ENCODE assay signal across 1 cellular context in genomic region chr16:50769-51591, GRCh38.
TF ChIP-seq lines count a peak whose summit lies in the region.

No MANE protein-coding gene starts in this region.

TF ChIP-seq in HEK293, 187 proteins besides CTCF, POLR2A, EP300 and RAD21 (continued from another document):
- TF ChIP-seq, protein P1, sequence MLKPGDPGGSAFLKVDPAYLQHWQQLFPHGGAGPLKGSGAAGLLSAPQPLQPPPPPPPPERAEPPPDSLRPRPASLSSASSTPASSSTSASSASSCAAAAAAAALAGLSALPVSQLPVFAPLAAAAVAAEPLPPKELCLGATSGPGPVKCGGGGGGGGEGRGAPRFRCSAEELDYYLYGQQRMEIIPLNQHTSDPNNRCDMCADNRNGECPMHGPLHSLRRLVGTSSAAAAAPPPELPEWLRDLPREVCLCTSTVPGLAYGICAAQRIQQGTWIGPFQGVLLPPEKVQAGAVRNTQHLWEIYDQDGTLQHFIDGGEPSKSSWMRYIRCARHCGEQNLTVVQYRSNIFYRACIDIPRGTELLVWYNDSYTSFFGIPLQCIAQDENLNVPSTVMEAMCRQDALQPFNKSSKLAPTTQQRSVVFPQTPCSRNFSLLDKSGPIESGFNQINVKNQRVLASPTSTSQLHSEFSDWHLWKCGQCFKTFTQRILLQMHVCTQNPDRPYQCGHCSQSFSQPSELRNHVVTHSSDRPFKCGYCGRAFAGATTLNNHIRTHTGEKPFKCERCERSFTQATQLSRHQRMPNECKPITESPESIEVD (tag by site-specific recombination; IDR thresholded peaks at IDR 0.05): no peak
- no peak for TF ChIP-seq ZNF473 (tag by site-specific recombination; IDR thresholded peaks at IDR 0.05)
- no peak for TF ChIP-seq ZBTB1 (tag by site-specific recombination; IDR thresholded peaks at IDR 0.05)
- no peak for TF ChIP-seq ZNF214 (tag by site-specific recombination; IDR thresholded peaks at IDR 0.05; ENCODE audit: borderline replicate concordance)
- no peak for TF ChIP-seq GLI2 (tag by site-specific recombination; IDR thresholded peaks at IDR 0.05; ENCODE audit: borderline replicate concordance, low read depth)
- no peak for TF ChIP-seq ZNF133 (tag by site-specific recombination; IDR thresholded peaks at IDR 0.05)
- TF ChIP-seq ZBTB8A (tag by site-specific recombination; IDR thresholded peaks at IDR 0.05): 0 out of 2 replicates have a peak, but pooled peaks have one; percentile 15
- TF ChIP-seq, protein P2, sequence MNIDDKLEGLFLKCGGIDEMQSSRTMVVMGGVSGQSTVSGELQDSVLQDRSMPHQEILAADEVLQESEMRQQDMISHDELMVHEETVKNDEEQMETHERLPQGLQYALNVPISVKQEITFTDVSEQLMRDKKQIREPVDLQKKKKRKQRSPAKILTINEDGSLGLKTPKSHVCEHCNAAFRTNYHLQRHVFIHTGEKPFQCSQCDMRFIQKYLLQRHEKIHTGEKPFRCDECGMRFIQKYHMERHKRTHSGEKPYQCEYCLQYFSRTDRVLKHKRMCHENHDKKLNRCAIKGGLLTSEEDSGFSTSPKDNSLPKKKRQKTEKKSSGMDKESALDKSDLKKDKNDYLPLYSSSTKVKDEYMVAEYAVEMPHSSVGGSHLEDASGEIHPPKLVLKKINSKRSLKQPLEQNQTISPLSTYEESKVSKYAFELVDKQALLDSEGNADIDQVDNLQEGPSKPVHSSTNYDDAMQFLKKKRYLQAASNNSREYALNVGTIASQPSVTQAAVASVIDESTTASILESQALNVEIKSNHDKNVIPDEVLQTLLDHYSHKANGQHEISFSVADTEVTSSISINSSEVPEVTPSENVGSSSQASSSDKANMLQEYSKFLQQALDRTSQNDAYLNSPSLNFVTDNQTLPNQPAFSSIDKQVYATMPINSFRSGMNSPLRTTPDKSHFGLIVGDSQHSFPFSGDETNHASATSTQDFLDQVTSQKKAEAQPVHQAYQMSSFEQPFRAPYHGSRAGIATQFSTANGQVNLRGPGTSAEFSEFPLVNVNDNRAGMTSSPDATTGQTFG (tag by site-specific recombination; IDR thresholded peaks at IDR 0.05; ENCODE audit: borderline replicate concordance): no peak
- TF ChIP-seq YY2 (tag by site-specific recombination; IDR thresholded peaks at IDR 0.05): no peak
- TF ChIP-seq ZNF23 (tag by site-specific recombination; IDR thresholded peaks at IDR 0.05; ENCODE audit: borderline replicate concordance): no peak
- TF ChIP-seq SCRT2 (tag by site-specific recombination; IDR thresholded peaks at IDR 0.05): peak; percentile 79
- TF ChIP-seq SP3 (tag by site-specific recombination; IDR thresholded peaks at IDR 0.05): no peak
- TF ChIP-seq ZNF146 (tag by site-specific recombination; IDR thresholded peaks at IDR 0.05): no peak
- TF ChIP-seq ZNF239 (tag by site-specific recombination; IDR thresholded peaks at IDR 0.05): no peak
- no peak for TF ChIP-seq ZSCAN4 (tag by site-specific recombination; IDR thresholded peaks at IDR 0.05)
- TF ChIP-seq ZNF777 (tag by site-specific recombination; IDR thresholded peaks at IDR 0.05; ENCODE audit: borderline replicate concordance): no peak
- TF ChIP-seq ZNF529 (tag by site-specific recombination; IDR thresholded peaks at IDR 0.05; ENCODE audit: insufficient replicate concordance): peak; percentile 6
- TF ChIP-seq ZNF626 (tag by site-specific recombination; IDR thresholded peaks at IDR 0.05): no peak
- TF ChIP-seq ZNF416 (tag by site-specific recombination; IDR thresholded peaks at IDR 0.05): no peak
- TF ChIP-seq, protein P3, sequence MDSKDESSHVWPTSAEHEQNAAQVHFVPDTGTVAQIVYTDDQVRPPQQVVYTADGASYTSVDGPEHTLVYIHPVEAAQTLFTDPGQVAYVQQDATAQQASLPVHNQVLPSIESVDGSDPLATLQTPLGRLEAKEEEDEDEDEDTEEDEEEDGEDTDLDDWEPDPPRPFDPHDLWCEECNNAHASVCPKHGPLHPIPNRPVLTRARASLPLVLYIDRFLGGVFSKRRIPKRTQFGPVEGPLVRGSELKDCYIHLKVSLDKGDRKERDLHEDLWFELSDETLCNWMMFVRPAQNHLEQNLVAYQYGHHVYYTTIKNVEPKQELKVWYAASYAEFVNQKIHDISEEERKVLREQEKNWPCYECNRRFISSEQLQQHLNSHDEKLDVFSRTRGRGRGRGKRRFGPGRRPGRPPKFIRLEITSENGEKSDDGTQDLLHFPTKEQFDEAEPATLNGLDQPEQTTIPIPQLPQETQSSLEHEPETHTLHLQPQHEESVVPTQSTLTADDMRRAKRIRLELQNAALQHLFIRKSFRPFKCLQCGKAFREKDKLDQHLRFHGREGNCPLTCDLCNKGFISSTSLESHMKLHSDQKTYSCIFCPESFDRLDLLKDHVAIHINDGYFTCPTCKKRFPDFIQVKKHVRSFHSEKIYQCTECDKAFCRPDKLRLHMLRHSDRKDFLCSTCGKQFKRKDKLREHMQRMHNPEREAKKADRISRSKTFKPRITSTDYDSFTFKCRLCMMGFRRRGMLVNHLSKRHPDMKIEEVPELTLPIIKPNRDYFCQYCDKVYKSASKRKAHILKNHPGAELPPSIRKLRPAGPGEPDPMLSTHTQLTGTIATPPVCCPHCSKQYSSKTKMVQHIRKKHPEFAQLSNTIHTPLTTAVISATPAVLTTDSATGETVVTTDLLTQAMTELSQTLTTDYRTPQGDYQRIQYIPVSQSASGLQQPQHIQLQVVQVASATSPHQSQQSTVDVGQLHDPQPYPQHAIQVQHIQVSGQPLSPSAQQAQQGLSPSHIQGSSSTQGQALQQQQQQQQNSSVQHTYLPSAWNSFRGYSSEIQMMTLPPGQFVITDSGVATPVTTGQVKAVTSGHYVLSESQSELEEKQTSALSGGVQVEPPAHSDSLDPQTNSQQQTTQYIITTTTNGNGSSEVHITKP (tag by site-specific recombination; IDR thresholded peaks at IDR 0.05): 0 out of 2 replicates have a peak, but pooled peaks have one; percentile 10
- TF ChIP-seq ZNF404 (tag by site-specific recombination; IDR thresholded peaks at IDR 0.05): no peak
- no peak for TF ChIP-seq ZNF121 (tag by site-specific recombination; IDR thresholded peaks at IDR 0.05)
- 0 out of 2 replicates have a peak, but pooled peaks have one; percentile 20 for TF ChIP-seq ZBTB17 (tag by site-specific recombination; IDR thresholded peaks at IDR 0.05)
- TF ChIP-seq TRIM28 (IDR thresholded peaks at IDR 0.05; ENCODE audit: borderline replicate concordance, low read length): no peak
- peak; percentile 51; the same call in 1 of the 2 replicates for TF ChIP-seq SCRT1 (tag by site-specific recombination; IDR thresholded peaks at IDR 0.05; ENCODE audit: borderline replicate concordance)
- TF ChIP-seq ZNF302 (tag by site-specific recombination; IDR thresholded peaks at IDR 0.05; ENCODE audit: low read depth): no peak
